8 cellular contexts compared by ENCODE assay signal in genomic region chr12:109308534-109309440, GRCh38. TPM values are rescaled to one million over a fixed set of nuclear protein-coding genes. Genes with fewer than 3 reads are reported as not detected.
DNase-seq lines count a peak whose midpoint lies in the region; ATAC-seq, FAIRE-seq and TF ChIP-seq lines count a peak whose summit lies in the region.

A gene with protein sequence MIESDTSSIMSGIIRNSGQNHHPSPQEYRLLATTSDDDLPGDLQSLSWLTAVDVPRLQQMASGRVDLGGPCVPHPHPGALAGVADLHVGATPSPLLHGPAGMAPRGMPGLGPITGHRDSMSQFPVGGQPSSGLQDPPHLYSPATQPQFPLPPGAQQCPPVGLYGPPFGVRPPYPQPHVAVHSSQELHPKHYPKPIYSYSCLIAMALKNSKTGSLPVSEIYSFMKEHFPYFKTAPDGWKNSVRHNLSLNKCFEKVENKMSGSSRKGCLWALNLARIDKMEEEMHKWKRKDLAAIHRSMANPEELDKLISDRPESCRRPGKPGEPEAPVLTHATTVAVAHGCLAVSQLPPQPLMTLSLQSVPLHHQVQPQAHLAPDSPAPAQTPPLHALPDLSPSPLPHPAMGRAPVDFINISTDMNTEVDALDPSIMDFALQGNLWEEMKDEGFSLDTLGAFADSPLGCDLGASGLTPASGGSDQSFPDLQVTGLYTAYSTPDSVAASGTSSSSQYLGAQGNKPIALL (minus strand): TSS chr12:109309284. CDS start chr12:109308321, 963 bp downstream.

- WGBS in right lobe of liver (ENCODE audit: insufficient coverage, low coverage, low lambda C conversion rate, missing lambda C conversion rate): 4% methylated on average over 18 of the region's 47 CpGs
- WGBS in urinary bladder: 7% methylated on average over 47 of the region's 47 CpGs

- H3K4me3 ChIP-seq in cardiac muscle cell (peak within 1 kb of the TSS; percentile 50), right lobe of liver (peak within 1 kb of the TSS; percentile 16 to 45 (median 31)), urinary bladder (ENCODE audit: low read depth, low read length) (peak within 1 kb of the TSS; percentile 56), foreskin fibroblast (ENCODE audit: low read depth in 1 of 2, low read length in 2 of 2) (peak within 1 kb of the TSS in 1 of 2 donors; percentile 26)

- peak within 1 kb of the TSS; percentile 59 for H3K4me3 Mint-ChIP-seq in activated CD4-positive, alpha-beta memory T cell treated with anti-CD3 and anti-CD28 coated beads, Interleukin-2, amount 10 ng/mL, durations not matched to agents 7 days and 5 days

- DNase-seq in cardiac muscle cell (ENCODE audit: low read depth in 1 of 2, low spot score in 1 of 2) (peak in 1 of 2 donors; percentile 73), left cardiac atrium (no peak), right lobe of liver (no peak), foreskin keratinocyte (no peak), foreskin fibroblast (no peak), H54 (ENCODE audit: insufficient read length, low spot score) (no peak)
- no peak for DNase-seq in activated CD4-positive, alpha-beta memory T cell treated with anti-CD3 and anti-CD28 coated beads, Interleukin-2, amount 10 ng/mL, durations not matched to agents 7 days and 5 days

- H3K27ac Mint-ChIP-seq in activated CD4-positive, alpha-beta memory T cell treated with anti-CD3 and anti-CD28 coated beads, Interleukin-2, amount 10 ng/mL, durations not matched to agents 7 days and 5 days: no peak within 1 kb of the TSS

- CTCF ChIA-PET in activated CD4-positive, alpha-beta memory T cell treated with anti-CD3 and anti-CD28 coated beads, Interleukin-2, amount 10 ng/mL, durations not matched to agents 7 days and 5 days (lab: Charles Lee): no interaction called here

- intact Hi-C loops in left cardiac atrium (cut with DNase I) (no loop called here), right lobe of liver (cut with DNase I) (no loop called here)

- H3K9me3 ChIP-seq in cardiac muscle cell (ENCODE audit: low read depth) (no peaks in the 10 kb centered on the region), right lobe of liver (no peaks in the 10 kb centered on the region)

- TF ChIP-seq POLR2A in right lobe of liver (IDR thresholded peaks at IDR 0.05) (no peak), H54 (IDR thresholded peaks at IDR 0.05; ENCODE audit: low read depth, low read length) (no peak)

- no peaks in the 10 kb centered on the region for H3K9me3 Mint-ChIP-seq in activated CD4-positive, alpha-beta memory T cell treated with anti-CD3 and anti-CD28 coated beads, Interleukin-2, amount 10 ng/mL, durations not matched to agents 7 days and 5 days

- POLR2A ChIA-PET in activated CD4-positive, alpha-beta memory T cell treated with anti-CD3 and anti-CD28 coated beads, Interleukin-2, amount 10 ng/mL, durations not matched to agents 7 days and 5 days (lab: Charles Lee): no interaction called here

- H3K4me1 ChIP-seq in cardiac muscle cell (ENCODE audit: low read depth) (no peaks in the 10 kb centered on the region), right lobe of liver (peaks cover 0 to 13% (median under 1%) of the 10 kb centered on the region in 4 donors), urinary bladder (ENCODE audit: insufficient read depth) (no peaks in the 10 kb centered on the region), foreskin keratinocyte (no peaks in the 10 kb centered on the region)

- no peaks in the 10 kb centered on the region for H3K36me3 Mint-ChIP-seq in activated CD4-positive, alpha-beta memory T cell treated with anti-CD3 and anti-CD28 coated beads, Interleukin-2, amount 10 ng/mL, durations not matched to agents 7 days and 5 days (ENCODE audit: low read depth)

- H3K27ac ChIP-seq in cardiac muscle cell (no peak within 1 kb of the TSS), right lobe of liver (no peak within 1 kb of the TSS), urinary bladder (ENCODE audit: low read depth) (no peak within 1 kb of the TSS), foreskin keratinocyte (no peak within 1 kb of the TSS)

- ATAC-seq in left cardiac atrium (no peak), right lobe of liver (no peak), foreskin keratinocyte (no peak)

- no peak for FAIRE-seq in H54 (lab: Jason Lieb, UNC)

- H3K36me3 ChIP-seq in cardiac muscle cell: no peaks in the 10 kb centered on the region
- H3K36me3 ChIP-seq in right lobe of liver: no peaks in the 10 kb centered on the region
- no peaks in the 10 kb centered on the region for H3K36me3 ChIP-seq in urinary bladder (ENCODE audit: insufficient read depth)

- H3K27me3 ChIP-seq in cardiac muscle cell (peaks cover 69% of the 10 kb centered on the region), right lobe of liver (no peaks in the 10 kb centered on the region), foreskin keratinocyte (peaks cover 91% of the 10 kb centered on the region)

- H3K4me1 Mint-ChIP-seq in activated CD4-positive, alpha-beta memory T cell treated with anti-CD3 and anti-CD28 coated beads, Interleukin-2, amount 10 ng/mL, durations not matched to agents 7 days and 5 days: peaks cover 9% of the 10 kb centered on the region

- peaks cover 60% of the 10 kb centered on the region for H3K27me3 Mint-ChIP-seq in activated CD4-positive, alpha-beta memory T cell treated with anti-CD3 and anti-CD28 coated beads, Interleukin-2, amount 10 ng/mL, durations not matched to agents 7 days and 5 days

- TF ChIP-seq CTCF in cardiac muscle cell (IDR thresholded peaks at IDR 0.05; ENCODE audit: low read depth, low read length) (no peak), right lobe of liver (IDR thresholded peaks at IDR 0.05) (no peak), foreskin keratinocyte (conservative IDR thresholded peaks at IDR 0.05) (no peak), foreskin fibroblast (IDR thresholded peaks at IDR 0.05; ENCODE audit: low read depth, low read length) (no peak)

RNA-seq across cellular contexts. Expression of the gene that starts here (rescaled TPM):
- total RNA-seq in cardiac muscle cell (0.42 and 2.5 TPM in 2 replicates), left cardiac atrium (not detected), right lobe of liver (under 1 TPM in 4 of 6 experiments, not detected in 2; 0.06 to 0.86 (median 0.15) TPM), urinary bladder (not detected), foreskin keratinocyte (not detected in 2 replicates)
- polyA plus RNA-seq in cardiac muscle cell (0.15 and 0.84 TPM in 2 replicates), urinary bladder (not detected), foreskin keratinocyte (not detected in 2 replicates)
- not detected for total RNA-seq in activated CD4-positive, alpha-beta memory T cell treated with anti-CD3 and anti-CD28 coated beads, Interleukin-2, amount 10 ng/mL, durations not matched to agents 7 days and 5 days
